ENCODE assay signal across 8 cellular contexts in genomic region chr11:128323381-128323780, GRCh38.
A peak's percentile ranks its signal among the peaks of the same experiment; 100 is the strongest.
DNase-seq lines count a peak whose midpoint lies in the region; ATAC-seq and TF ChIP-seq lines count a peak whose summit lies in the region.

No MANE protein-coding gene starts in this region.

- WGBS in esophagus muscularis mucosa, result 89% methylated on average over 2 of the region's 2 CpGs
- 64 to 71% methylated on average over 2 of the region's 2 CpGs for WGBS in gastroesophageal sphincter (ENCODE audit: low coverage in 1 of 2), 2 donors

- TF ChIP-seq POLR2A in esophagus muscularis mucosa (IDR thresholded peaks at IDR 0.05; ENCODE audit: low read depth), result no peak
- TF ChIP-seq POLR2A in gastroesophageal sphincter (IDR thresholded peaks at IDR 0.05), result no peak

- H3K27me3 ChIP-seq in esophagus muscularis mucosa, result no peaks in the 10 kb centered on the region
- no peaks in the 10 kb centered on the region for H3K27me3 ChIP-seq in gastroesophageal sphincter

- DNase-seq in stimulated activated CD4-positive, alpha-beta T cell treated with anti-CD3 and anti-CD28 coated beads, Interleukin-4, amount 100 ng/mL, for 24 hours, result peak; percentile 41
- DNase-seq in stimulated activated CD4-positive, alpha-beta T cell treated with anti-CD3 and anti-CD28 coated beads, Interleukin-2, amount 100 ng/mL, for 24 hours, result no peak
- peak; percentile 52 for DNase-seq in NAMALWA (ENCODE audit: low spot score)
- DNase-seq in esophagus muscularis mucosa (ENCODE audit: extremely low spot score), result peak; percentile 57
- DNase-seq in T-helper 9 cell, result no peak
- DNase-seq in C1 segment of cervical spinal cord (lab: John Stamatoyannopoulos, UW), result no peak

- H3K36me3 ChIP-seq in esophagus muscularis mucosa, result no peaks in the 10 kb centered on the region
- H3K36me3 ChIP-seq in gastroesophageal sphincter, result no peaks in the 10 kb centered on the region

- peak overlapping the region; percentile 84 for H3K27ac Mint-ChIP-seq in stimulated activated memory B cell treated with anti-CD40 and anti-IgM and Interleukin-4, amounts not matched to agents 10 μg/mL and 1 μg/mL and 100 μg/mL, for 72 hours

- no peak for TF ChIP-seq EP300 in esophagus muscularis mucosa (IDR thresholded peaks at IDR 0.05)
- TF ChIP-seq EP300 in gastroesophageal sphincter (IDR thresholded peaks at IDR 0.05), result no peak

- H3K4me1 ChIP-seq in esophagus muscularis mucosa (peaks cover 0 to 7% (median 2%) of the 10 kb centered on the region in 4 donors), gastroesophageal sphincter (no peaks in the 10 kb centered on the region)

- H3K4me3 ChIP-seq in esophagus muscularis mucosa, result no peak overlapping the region
- H3K4me3 ChIP-seq in gastroesophageal sphincter, result no peak overlapping the region

- H3K4me1 Mint-ChIP-seq in stimulated activated memory B cell treated with anti-CD40 and anti-IgM and Interleukin-4, amounts not matched to agents 10 μg/mL and 1 μg/mL and 100 μg/mL, for 72 hours, result peaks cover 56% of the 10 kb centered on the region

- H3K4me3 Mint-ChIP-seq in stimulated activated memory B cell treated with anti-CD40 and anti-IgM and Interleukin-4, amounts not matched to agents 10 μg/mL and 1 μg/mL and 100 μg/mL, for 72 hours, result no peak overlapping the region

- TF ChIP-seq CTCF in esophagus muscularis mucosa (IDR thresholded peaks at IDR 0.05) (peak in 2 of 3 experiments; percentile 11 to 40), gastroesophageal sphincter (IDR thresholded peaks at IDR 0.05) (peak in 2 of 4 experiments; percentile 14 to 34)

- no peaks in the 10 kb centered on the region for H3K9me3 Mint-ChIP-seq in stimulated activated memory B cell treated with anti-CD40 and anti-IgM and Interleukin-4, amounts not matched to agents 10 μg/mL and 1 μg/mL and 100 μg/mL, for 72 hours

- H3K27ac ChIP-seq in esophagus muscularis mucosa (replicated peaks in 1 of 4) (no peak overlapping the region), gastroesophageal sphincter (no peak overlapping the region)

- H3K27me3 Mint-ChIP-seq in stimulated activated memory B cell treated with anti-CD40 and anti-IgM and Interleukin-4, amounts not matched to agents 10 μg/mL and 1 μg/mL and 100 μg/mL, for 72 hours, result no peaks in the 10 kb centered on the region

- intact Hi-C loops in esophagus muscularis mucosa (cut with DNase I), result no loop called here

- no peaks in the 10 kb centered on the region for H3K36me3 Mint-ChIP-seq in stimulated activated memory B cell treated with anti-CD40 and anti-IgM and Interleukin-4, amounts not matched to agents 10 μg/mL and 1 μg/mL and 100 μg/mL, for 72 hours

- no peaks in the 10 kb centered on the region for H3K9me3 ChIP-seq in esophagus muscularis mucosa
- no peaks in the 10 kb centered on the region for H3K9me3 ChIP-seq in gastroesophageal sphincter

- peak; percentile 37 for ATAC-seq in stimulated activated memory B cell treated with anti-CD40 and anti-IgM and Interleukin-4, amounts not matched to agents 10 μg/mL and 1 μg/mL and 100 μg/mL, for 72 hours
- ATAC-seq in gastroesophageal sphincter, result no peak

Comparison
In these comparisons a context has a peak if more than half of its experiments do, and no peak if none do; other contexts are left out.
1. DNase-seq: peak in stimulated activated CD4-positive, alpha-beta T cell treated with anti-CD3 and anti-CD28 coated beads, Interleukin-4, amount 100 ng/mL, for 24 hours (single experiment), NAMALWA (single experiment) and esophagus muscularis mucosa (single experiment); none in stimulated activated CD4-positive, alpha-beta T cell treated with anti-CD3 and anti-CD28 coated beads, Interleukin-2, amount 100 ng/mL, for 24 hours (0 of 2), T-helper 9 cell (single experiment) and C1 segment of cervical spinal cord (0 of 14).